In the genomic region with DNA sequence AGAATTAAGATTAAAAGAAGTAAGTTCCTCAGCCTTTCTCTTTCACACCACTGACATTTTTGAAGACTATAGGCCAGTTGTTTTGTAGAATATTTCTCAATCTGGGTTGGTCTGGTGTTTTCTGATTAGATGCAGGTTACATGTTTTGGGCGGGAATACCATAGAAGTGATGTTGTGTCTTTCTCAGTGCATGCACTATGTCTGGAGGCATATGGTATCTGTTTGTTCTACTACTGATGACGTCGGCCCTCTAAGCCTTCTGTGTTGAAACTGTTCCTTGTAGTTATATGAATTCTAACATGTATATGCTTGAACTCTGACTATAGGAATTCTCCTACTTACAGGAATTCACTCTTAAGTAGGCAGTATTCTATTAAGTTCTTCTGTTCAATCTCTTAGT, we compare ENCODE assay signal across 16 cellular contexts.
"Had no signal": no experiment of that assay in that cellular context is flagged by ENCODE, and none has a peak within 500 bp of the region (broad histone marks: within the 10 kb centered on the region; RNA-seq: fewer than 3 reads in every experiment).

No MANE protein-coding gene starts in this region.

- ATAC-seq: activated CD4-positive, CD25-positive, alpha-beta regulatory T cell treated with anti-CD3 and anti-CD28 coated beads, Interleukin-2, amount 50 U/mL, for 24 hours; body of pancreas; mucosa of descending colon; naive thymus-derived CD8-positive, alpha-beta T cell; right cardiac atrium; stimulated activated memory B cell treated with anti-CD40 and anti-IgM and Interleukin-4, amounts not matched to agents 10 μg/mL and 1 μg/mL and 100 μg/mL, for 72 hours had no signal

- H3K27ac ChIP-seq: adrenal gland, body of pancreas, spleen, tibial artery, vagina had no signal

- DNase-seq: activated naive CD4-positive, alpha-beta T cell treated with anti-CD3 and anti-CD28 coated beads, Interleukin-2, amount 10 ng/mL, durations not matched to agents 7 days and 5 days; adrenal gland; body of pancreas; dorsolateral prefrontal cortex; head of caudate nucleus; mucosa of descending colon; naive thymus-derived CD8-positive, alpha-beta T cell; nucleus accumbens; right cardiac atrium; stimulated activated CD4-positive, alpha-beta T cell treated with anti-CD3 and anti-CD28 coated beads, Interleukin-1b, Interleukin-23, amount 100 ng/mL, for 48 hours; T-helper 2 cell; tibial artery had no signal

- H3K4me3 ChIP-seq: adrenal gland, body of pancreas, dorsolateral prefrontal cortex, mucosa of descending colon, spleen, tibial artery, vagina had no signal

- H3K4me1 ChIP-seq: adrenal gland had no signal

- H3K27me3 ChIP-seq: adrenal gland, body of pancreas, dorsolateral prefrontal cortex, spleen, tibial artery, vagina had no signal

- H3K9me3 ChIP-seq: adrenal gland, body of pancreas, mucosa of descending colon, spleen, tibial artery, vagina had no signal
